In the genomic region with DNA sequence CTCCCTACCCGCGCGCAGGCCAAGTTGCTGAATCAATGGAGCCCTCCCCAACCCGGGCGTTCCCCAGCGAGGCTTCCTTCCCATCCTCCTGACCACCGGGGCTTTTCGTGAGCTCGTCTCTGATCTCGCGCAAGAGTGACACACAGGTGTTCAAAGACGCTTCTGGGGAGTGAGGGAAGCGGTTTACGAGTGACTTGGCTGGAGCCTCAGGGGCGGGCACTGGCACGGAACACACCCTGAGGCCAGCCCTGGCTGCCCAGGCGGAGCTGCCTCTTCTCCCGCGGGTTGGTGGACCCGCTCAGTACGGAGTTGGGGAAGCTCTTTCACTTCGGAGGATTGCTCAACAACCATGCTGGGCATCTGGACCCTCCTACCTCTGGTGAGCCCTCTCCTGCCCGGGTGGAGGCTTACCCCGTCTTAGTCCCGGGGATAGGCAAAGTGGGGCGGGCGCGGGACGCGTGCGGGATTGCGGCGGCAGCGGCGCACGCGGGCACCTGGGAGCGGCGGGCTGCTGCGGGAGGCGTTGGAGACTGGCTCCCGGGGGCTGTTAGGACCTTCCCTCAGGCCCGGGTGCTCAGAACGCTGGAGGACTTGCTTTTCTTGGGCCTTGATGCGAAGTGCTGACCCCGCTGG, we compare ENCODE assay signal across 1 cellular context.
TF ChIP-seq lines count a peak whose summit lies in the region.

A gene (plus strand): TSS at position 271 of the 633 bp plus-strand sequence. CDS start 79 bp downstream, at position 350.

TF ChIP-seq in HepG2, 621 proteins besides CTCF, POLR2A, EP300 and RAD21 (continued from another document and continues in another):
- TF ChIP-seq, protein P1, sequence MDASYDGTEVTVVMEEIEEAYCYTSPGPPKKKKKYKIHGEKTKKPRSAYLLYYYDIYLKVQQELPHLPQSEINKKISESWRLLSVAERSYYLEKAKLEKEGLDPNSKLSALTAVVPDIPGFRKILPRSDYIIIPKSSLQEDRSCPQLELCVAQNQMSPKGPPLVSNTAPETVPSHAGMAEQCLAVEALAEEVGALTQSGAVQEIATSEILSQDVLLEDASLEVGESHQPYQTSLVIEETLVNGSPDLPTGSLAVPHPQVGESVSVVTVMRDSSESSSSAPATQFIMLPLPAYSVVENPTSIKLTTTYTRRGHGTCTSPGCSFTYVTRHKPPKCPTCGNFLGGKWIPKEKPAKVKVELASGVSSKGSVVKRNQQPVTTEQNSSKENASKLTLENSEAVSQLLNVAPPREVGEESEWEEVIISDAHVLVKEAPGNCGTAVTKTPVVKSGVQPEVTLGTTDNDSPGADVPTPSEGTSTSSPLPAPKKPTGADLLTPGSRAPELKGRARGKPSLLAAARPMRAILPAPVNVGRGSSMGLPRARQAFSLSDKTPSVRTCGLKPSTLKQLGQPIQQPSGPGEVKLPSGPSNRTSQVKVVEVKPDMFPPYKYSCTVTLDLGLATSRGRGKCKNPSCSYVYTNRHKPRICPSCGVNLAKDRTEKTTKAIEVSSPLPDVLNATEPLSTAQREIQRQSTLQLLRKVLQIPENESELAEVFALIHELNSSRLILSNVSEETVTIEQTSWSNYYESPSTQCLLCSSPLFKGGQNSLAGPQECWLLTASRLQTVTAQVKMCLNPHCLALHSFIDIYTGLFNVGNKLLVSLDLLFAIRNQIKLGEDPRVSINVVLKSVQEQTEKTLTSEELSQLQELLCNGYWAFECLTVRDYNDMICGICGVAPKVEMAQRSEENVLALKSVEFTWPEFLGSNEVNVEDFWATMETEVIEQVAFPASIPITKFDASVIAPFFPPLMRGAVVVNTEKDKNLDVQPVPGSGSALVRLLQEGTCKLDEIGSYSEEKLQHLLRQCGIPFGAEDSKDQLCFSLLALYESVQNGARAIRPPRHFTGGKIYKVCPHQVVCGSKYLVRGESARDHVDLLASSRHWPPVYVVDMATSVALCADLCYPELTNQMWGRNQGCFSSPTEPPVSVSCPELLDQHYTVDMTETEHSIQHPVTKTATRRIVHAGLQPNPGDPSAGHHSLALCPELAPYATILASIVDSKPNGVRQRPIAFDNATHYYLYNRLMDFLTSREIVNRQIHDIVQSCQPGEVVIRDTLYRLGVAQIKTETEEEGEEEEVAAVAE (CRISPR knock-in tag; IDR thresholded peaks at IDR 0.05; ENCODE audit: borderline replicate concordance), result no peak
- peak; percentile 67; the same call in 1 of the 2 replicates for TF ChIP-seq GABPB1 (CRISPR knock-in tag; IDR thresholded peaks at IDR 0.05)
- TF ChIP-seq, protein P2, sequence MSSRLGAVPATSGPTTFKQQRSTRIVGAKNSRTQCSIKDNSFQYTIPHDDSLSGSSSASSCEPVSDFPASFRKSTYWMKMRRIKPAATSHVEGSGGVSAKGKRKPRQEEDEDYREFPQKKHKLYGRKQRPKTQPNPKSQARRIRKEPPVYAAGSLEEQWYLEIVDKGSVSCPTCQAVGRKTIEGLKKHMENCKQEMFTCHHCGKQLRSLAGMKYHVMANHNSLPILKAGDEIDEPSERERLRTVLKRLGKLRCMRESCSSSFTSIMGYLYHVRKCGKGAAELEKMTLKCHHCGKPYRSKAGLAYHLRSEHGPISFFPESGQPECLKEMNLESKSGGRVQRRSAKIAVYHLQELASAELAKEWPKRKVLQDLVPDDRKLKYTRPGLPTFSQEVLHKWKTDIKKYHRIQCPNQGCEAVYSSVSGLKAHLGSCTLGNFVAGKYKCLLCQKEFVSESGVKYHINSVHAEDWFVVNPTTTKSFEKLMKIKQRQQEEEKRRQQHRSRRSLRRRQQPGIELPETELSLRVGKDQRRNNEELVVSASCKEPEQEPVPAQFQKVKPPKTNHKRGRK (CRISPR knock-in tag; IDR thresholded peaks at IDR 0.05), result no peak
- peak; percentile 21; the same call in 1 of the 2 replicates for TF ChIP-seq SRY (CRISPR knock-in tag; IDR thresholded peaks at IDR 0.05)
- TF ChIP-seq MED13 (CRISPR knock-in tag; IDR thresholded peaks at IDR 0.05), result no peak
- no peak for TF ChIP-seq ZNF672 (CRISPR knock-in tag; IDR thresholded peaks at IDR 0.05)
- TF ChIP-seq AGO2 (optimal IDR thresholded peaks at IDR 0.05; ENCODE audit: low read depth, low read length), result peak; percentile 85
- TF ChIP-seq, protein P3, sequence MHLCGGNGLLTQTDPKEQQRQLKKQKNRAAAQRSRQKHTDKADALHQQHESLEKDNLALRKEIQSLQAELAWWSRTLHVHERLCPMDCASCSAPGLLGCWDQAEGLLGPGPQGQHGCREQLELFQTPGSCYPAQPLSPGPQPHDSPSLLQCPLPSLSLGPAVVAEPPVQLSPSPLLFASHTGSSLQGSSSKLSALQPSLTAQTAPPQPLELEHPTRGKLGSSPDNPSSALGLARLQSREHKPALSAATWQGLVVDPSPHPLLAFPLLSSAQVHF (CRISPR knock-in tag; IDR thresholded peaks at IDR 0.05), result no peak
- TF ChIP-seq, protein P4, sequence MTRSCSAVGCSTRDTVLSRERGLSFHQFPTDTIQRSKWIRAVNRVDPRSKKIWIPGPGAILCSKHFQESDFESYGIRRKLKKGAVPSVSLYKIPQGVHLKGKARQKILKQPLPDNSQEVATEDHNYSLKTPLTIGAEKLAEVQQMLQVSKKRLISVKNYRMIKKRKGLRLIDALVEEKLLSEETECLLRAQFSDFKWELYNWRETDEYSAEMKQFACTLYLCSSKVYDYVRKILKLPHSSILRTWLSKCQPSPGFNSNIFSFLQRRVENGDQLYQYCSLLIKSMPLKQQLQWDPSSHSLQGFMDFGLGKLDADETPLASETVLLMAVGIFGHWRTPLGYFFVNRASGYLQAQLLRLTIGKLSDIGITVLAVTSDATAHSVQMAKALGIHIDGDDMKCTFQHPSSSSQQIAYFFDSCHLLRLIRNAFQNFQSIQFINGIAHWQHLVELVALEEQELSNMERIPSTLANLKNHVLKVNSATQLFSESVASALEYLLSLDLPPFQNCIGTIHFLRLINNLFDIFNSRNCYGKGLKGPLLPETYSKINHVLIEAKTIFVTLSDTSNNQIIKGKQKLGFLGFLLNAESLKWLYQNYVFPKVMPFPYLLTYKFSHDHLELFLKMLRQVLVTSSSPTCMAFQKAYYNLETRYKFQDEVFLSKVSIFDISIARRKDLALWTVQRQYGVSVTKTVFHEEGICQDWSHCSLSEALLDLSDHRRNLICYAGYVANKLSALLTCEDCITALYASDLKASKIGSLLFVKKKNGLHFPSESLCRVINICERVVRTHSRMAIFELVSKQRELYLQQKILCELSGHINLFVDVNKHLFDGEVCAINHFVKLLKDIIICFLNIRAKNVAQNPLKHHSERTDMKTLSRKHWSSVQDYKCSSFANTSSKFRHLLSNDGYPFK (CRISPR knock-in tag; IDR thresholded peaks at IDR 0.05; ENCODE audit: borderline replicate concordance), result peak; percentile 24; the same call in 1 of the 2 replicates
- no peak for TF ChIP-seq CHD4 (IDR thresholded peaks at IDR 0.05; ENCODE audit: borderline replicate concordance, low read length)
- TF ChIP-seq ZNF557 (CRISPR knock-in tag; IDR thresholded peaks at IDR 0.05), result no peak
- TF ChIP-seq, protein P5, sequence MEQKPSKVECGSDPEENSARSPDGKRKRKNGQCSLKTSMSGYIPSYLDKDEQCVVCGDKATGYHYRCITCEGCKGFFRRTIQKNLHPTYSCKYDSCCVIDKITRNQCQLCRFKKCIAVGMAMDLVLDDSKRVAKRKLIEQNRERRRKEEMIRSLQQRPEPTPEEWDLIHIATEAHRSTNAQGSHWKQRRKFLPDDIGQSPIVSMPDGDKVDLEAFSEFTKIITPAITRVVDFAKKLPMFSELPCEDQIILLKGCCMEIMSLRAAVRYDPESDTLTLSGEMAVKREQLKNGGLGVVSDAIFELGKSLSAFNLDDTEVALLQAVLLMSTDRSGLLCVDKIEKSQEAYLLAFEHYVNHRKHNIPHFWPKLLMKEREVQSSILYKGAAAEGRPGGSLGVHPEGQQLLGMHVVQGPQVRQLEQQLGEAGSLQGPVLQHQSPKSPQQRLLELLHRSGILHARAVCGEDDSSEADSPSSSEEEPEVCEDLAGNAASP (CRISPR knock-in tag; IDR thresholded peaks at IDR 0.05; ENCODE audit: borderline replicate concordance), result 0 out of 2 replicates have a peak, but pooled peaks have one; percentile 5
- peak; percentile 49; the same call in 1 of the 2 replicates for TF ChIP-seq TAF1 (CRISPR knock-in tag; IDR thresholded peaks at IDR 0.05)
- TF ChIP-seq, protein P6, sequence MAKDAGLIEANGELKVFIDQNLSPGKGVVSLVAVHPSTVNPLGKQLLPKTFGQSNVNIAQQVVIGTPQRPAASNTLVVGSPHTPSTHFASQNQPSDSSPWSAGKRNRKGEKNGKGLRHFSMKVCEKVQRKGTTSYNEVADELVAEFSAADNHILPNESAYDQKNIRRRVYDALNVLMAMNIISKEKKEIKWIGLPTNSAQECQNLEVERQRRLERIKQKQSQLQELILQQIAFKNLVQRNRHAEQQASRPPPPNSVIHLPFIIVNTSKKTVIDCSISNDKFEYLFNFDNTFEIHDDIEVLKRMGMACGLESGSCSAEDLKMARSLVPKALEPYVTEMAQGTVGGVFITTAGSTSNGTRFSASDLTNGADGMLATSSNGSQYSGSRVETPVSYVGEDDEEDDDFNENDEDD (CRISPR knock-in tag; IDR thresholded peaks at IDR 0.05; ENCODE audit: borderline replicate concordance), result no peak
- TF ChIP-seq ZNF556 (CRISPR knock-in tag; IDR thresholded peaks at IDR 0.05; ENCODE audit: borderline replicate concordance), result peak; percentile 44
- no peak for TF ChIP-seq IKZF1 (IDR thresholded peaks at IDR 0.05)
- TF ChIP-seq ZFP36L2 (CRISPR knock-in tag; IDR thresholded peaks at IDR 0.05), result no peak
- no peak for TF ChIP-seq ZBTB21 (CRISPR knock-in tag; IDR thresholded peaks at IDR 0.05)
- TF ChIP-seq ZNF24 (IDR thresholded peaks at IDR 0.05), result no peak
- TF ChIP-seq ZNF777 (CRISPR knock-in tag; IDR thresholded peaks at IDR 0.05), result no peak
- peak; percentile 76; the same call in 1 of the 2 replicates for TF ChIP-seq ZNF333 (CRISPR knock-in tag; IDR thresholded peaks at IDR 0.05; ENCODE audit: borderline replicate concordance)
- no peak for TF ChIP-seq RFX5 (IDR thresholded peaks at IDR 0.05; ENCODE audit: low read depth, low read length)
- no peak for TF ChIP-seq MAF1 (CRISPR knock-in tag; IDR thresholded peaks at IDR 0.05; ENCODE audit: borderline replicate concordance)
- no peak for TF ChIP-seq NFE2L2 (IDR thresholded peaks at IDR 0.05; ENCODE audit: low read length)
- TF ChIP-seq KMT2B (CRISPR knock-in tag; IDR thresholded peaks at IDR 0.05), result 0 out of 2 replicates have a peak, but pooled peaks have one; percentile 9
- no peak for TF ChIP-seq IRX3 (CRISPR knock-in tag; IDR thresholded peaks at IDR 0.05; ENCODE audit: borderline replicate concordance, low read depth)
- TF ChIP-seq CEBPB (IDR thresholded peaks at IDR 0.05; ENCODE audit: borderline replicate concordance, low read depth, low read length), result peak; percentile 72; the same call in 1 of the 2 replicates
- peak; percentile 16; the same call in 1 of the 2 replicates for TF ChIP-seq RXRA (CRISPR knock-in tag; IDR thresholded peaks at IDR 0.05)
- TF ChIP-seq ZMYM3 (CRISPR knock-in tag; IDR thresholded peaks at IDR 0.05), result no peak
- TF ChIP-seq, protein P7, sequence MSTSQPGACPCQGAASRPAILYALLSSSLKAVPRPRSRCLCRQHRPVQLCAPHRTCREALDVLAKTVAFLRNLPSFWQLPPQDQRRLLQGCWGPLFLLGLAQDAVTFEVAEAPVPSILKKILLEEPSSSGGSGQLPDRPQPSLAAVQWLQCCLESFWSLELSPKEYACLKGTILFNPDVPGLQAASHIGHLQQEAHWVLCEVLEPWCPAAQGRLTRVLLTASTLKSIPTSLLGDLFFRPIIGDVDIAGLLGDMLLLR (CRISPR knock-in tag; IDR thresholded peaks at IDR 0.05), result peak; percentile 52; the same call in 1 of the 2 replicates
- TF ChIP-seq ZNF124 (CRISPR knock-in tag; IDR thresholded peaks at IDR 0.05), result 0 out of 2 replicates have a peak, but pooled peaks have one; percentile 18
- TF ChIP-seq, protein P8, sequence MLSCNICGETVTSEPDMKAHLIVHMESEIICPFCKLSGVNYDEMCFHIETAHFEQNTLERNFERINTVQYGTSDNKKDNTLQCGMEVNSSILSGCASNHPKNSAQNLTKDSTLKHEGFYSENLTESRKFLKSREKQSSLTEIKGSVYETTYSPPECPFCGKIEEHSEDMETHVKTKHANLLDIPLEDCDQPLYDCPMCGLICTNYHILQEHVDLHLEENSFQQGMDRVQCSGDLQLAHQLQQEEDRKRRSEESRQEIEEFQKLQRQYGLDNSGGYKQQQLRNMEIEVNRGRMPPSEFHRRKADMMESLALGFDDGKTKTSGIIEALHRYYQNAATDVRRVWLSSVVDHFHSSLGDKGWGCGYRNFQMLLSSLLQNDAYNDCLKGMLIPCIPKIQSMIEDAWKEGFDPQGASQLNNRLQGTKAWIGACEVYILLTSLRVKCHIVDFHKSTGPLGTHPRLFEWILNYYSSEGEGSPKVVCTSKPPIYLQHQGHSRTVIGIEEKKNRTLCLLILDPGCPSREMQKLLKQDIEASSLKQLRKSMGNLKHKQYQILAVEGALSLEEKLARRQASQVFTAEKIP (CRISPR knock-in tag; IDR thresholded peaks at IDR 0.05; ENCODE audit: borderline replicate concordance), result no peak
- TF ChIP-seq, protein P9, sequence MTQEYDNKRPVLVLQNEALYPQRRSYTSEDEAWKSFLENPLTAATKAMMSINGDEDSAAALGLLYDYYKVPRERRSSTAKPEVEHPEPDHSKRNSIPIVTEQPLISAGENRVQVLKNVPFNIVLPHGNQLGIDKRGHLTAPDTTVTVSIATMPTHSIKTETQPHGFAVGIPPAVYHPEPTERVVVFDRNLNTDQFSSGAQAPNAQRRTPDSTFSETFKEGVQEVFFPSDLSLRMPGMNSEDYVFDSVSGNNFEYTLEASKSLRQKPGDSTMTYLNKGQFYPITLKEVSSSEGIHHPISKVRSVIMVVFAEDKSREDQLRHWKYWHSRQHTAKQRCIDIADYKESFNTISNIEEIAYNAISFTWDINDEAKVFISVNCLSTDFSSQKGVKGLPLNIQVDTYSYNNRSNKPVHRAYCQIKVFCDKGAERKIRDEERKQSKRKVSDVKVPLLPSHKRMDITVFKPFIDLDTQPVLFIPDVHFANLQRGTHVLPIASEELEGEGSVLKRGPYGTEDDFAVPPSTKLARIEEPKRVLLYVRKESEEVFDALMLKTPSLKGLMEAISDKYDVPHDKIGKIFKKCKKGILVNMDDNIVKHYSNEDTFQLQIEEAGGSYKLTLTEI (CRISPR knock-in tag; conservative IDR thresholded peaks at IDR 0.05), result no peak
- TF ChIP-seq IKZF4 (CRISPR knock-in tag; IDR thresholded peaks at IDR 0.05; ENCODE audit: borderline replicate concordance, low read depth, not compliant biosample characterization), result no peak
- TF ChIP-seq, protein P10, sequence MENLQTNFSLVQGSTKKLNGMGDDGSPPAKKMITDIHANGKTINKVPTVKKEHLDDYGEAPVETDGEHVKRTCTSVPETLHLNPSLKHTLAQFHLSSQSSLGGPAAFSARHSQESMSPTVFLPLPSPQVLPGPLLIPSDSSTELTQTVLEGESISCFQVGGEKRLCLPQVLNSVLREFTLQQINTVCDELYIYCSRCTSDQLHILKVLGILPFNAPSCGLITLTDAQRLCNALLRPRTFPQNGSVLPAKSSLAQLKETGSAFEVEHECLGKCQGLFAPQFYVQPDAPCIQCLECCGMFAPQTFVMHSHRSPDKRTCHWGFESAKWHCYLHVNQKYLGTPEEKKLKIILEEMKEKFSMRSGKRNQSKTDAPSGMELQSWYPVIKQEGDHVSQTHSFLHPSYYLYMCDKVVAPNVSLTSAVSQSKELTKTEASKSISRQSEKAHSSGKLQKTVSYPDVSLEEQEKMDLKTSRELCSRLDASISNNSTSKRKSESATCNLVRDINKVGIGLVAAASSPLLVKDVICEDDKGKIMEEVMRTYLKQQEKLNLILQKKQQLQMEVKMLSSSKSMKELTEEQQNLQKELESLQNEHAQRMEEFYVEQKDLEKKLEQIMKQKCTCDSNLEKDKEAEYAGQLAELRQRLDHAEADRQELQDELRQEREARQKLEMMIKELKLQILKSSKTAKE (CRISPR knock-in tag; IDR thresholded peaks at IDR 0.05; ENCODE audit: borderline replicate concordance), result no peak
- TF ChIP-seq MED1 (CRISPR knock-in tag; IDR thresholded peaks at IDR 0.05), result no peak
- TF ChIP-seq RXRB (CRISPR knock-in tag; IDR thresholded peaks at IDR 0.05; ENCODE audit: borderline replicate concordance), result 0 out of 2 replicates have a peak, but pooled peaks have one; percentile 20
